ENCODE assay signal across 2 cellular contexts in the genomic region with DNA sequence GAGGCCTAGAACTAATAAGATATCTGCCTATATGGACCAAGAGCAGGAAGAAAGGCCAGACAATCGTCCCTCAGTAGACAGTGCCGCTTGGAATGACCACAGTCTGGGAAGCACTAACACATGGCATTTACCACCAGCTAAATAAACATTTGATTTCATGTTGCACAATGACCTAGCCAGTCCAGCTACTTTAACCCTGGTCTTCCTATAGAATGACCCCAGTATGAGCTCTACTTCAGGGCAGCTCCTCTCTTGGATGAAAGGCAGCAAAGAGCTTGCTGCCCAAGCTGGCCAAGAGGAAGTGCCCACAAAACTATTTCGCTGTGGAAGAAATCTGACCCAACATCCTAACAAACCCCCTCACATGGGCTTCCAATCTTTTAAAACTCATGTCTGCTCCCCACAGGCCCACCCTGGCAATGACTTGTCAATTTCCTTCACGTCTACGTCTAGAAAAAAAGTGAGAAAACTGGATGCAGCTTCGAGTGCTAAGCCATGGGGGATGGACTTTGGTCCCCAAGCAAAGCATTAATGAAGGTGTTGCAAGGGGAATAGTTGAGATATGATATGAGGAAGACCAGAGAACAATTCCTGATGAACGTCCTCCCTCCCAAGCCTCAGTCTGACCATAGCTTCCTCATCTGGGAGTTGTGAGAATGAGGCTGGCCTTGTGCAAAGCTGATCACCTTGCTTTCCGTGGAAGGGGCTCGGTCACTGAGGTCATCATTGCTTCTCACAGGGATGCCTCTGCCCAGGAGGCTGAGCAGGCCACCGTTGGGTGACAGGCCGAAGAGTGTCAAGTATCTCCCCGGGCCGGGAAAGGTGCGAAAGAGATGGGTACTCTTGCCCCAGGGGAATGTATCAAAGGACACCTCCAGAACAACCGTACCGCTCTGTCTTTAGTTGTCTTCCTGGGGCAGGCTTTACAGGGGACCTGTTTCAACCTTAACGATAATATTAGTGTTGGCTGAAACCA.
TF ChIP-seq lines count a peak whose summit lies in the region.

No MANE protein-coding gene starts in this region.

TF ChIP-seq in GM23338, 12 proteins besides CTCF, POLR2A, EP300 and RAD21 (continued from another document):
- no peak for TF ChIP-seq NANOG (IDR thresholded peaks at IDR 0.05; ENCODE audit: borderline replicate concordance)

TF ChIP-seq in WTC11, 78 proteins besides CTCF, POLR2A, EP300 and RAD21:
- TF ChIP-seq, protein P1, sequence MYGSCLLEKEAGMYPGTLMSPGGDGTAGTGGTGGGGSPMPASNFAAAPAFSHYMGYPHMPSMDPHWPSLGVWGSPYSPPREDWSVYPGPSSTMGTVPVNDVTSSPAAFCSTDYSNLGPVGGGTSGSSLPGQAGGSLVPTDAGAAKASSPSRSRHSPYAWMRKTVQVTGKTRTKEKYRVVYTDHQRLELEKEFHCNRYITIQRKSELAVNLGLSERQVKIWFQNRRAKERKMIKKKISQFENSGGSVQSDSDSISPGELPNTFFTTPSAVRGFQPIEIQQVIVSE (CRISPR knock-in tag; IDR thresholded peaks at IDR 0.05; ENCODE audit: borderline replicate concordance), result no peak
- TF ChIP-seq ZNF317 (CRISPR knock-in tag; IDR thresholded peaks at IDR 0.05; ENCODE audit: borderline replicate concordance, low read depth), result no peak
- TF ChIP-seq CBFB (CRISPR knock-in tag; IDR thresholded peaks at IDR 0.05; ENCODE audit: low read depth), result no peak
- TF ChIP-seq CREB1 (CRISPR knock-in tag; IDR thresholded peaks at IDR 0.05), result no peak
- TF ChIP-seq, protein P2, sequence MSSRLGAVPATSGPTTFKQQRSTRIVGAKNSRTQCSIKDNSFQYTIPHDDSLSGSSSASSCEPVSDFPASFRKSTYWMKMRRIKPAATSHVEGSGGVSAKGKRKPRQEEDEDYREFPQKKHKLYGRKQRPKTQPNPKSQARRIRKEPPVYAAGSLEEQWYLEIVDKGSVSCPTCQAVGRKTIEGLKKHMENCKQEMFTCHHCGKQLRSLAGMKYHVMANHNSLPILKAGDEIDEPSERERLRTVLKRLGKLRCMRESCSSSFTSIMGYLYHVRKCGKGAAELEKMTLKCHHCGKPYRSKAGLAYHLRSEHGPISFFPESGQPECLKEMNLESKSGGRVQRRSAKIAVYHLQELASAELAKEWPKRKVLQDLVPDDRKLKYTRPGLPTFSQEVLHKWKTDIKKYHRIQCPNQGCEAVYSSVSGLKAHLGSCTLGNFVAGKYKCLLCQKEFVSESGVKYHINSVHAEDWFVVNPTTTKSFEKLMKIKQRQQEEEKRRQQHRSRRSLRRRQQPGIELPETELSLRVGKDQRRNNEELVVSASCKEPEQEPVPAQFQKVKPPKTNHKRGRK (CRISPR knock-in tag; IDR thresholded peaks at IDR 0.05; ENCODE audit: borderline replicate concordance), result no peak
- TF ChIP-seq GTF2I (CRISPR knock-in tag; conservative IDR thresholded peaks at IDR 0.05), result no peak
- TF ChIP-seq, protein P3, sequence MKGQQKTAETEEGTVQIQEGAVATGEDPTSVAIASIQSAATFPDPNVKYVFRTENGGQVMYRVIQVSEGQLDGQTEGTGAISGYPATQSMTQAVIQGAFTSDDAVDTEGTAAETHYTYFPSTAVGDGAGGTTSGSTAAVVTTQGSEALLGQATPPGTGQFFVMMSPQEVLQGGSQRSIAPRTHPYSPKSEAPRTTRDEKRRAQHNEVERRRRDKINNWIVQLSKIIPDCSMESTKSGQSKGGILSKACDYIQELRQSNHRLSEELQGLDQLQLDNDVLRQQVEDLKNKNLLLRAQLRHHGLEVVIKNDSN (CRISPR knock-in tag; IDR thresholded peaks at IDR 0.05), result no peak
- no peak for TF ChIP-seq ZNF263 (CRISPR knock-in tag; IDR thresholded peaks at IDR 0.05; ENCODE audit: low read depth)
- TF ChIP-seq, protein P4, sequence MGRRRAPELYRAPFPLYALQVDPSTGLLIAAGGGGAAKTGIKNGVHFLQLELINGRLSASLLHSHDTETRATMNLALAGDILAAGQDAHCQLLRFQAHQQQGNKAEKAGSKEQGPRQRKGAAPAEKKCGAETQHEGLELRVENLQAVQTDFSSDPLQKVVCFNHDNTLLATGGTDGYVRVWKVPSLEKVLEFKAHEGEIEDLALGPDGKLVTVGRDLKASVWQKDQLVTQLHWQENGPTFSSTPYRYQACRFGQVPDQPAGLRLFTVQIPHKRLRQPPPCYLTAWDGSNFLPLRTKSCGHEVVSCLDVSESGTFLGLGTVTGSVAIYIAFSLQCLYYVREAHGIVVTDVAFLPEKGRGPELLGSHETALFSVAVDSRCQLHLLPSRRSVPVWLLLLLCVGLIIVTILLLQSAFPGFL (CRISPR knock-in tag; IDR thresholded peaks at IDR 0.05; ENCODE audit: borderline replicate concordance), result no peak
- TF ChIP-seq PRRX2 (CRISPR knock-in tag; IDR thresholded peaks at IDR 0.05), result no peak
- no peak for TF ChIP-seq SP1 (CRISPR knock-in tag; conservative IDR thresholded peaks at IDR 0.05)
TF ChIP-seq in WTC11: peak in this region for 0.
